Comparison of ENCODE assay signal across 1 cellular context in the genomic region with DNA sequence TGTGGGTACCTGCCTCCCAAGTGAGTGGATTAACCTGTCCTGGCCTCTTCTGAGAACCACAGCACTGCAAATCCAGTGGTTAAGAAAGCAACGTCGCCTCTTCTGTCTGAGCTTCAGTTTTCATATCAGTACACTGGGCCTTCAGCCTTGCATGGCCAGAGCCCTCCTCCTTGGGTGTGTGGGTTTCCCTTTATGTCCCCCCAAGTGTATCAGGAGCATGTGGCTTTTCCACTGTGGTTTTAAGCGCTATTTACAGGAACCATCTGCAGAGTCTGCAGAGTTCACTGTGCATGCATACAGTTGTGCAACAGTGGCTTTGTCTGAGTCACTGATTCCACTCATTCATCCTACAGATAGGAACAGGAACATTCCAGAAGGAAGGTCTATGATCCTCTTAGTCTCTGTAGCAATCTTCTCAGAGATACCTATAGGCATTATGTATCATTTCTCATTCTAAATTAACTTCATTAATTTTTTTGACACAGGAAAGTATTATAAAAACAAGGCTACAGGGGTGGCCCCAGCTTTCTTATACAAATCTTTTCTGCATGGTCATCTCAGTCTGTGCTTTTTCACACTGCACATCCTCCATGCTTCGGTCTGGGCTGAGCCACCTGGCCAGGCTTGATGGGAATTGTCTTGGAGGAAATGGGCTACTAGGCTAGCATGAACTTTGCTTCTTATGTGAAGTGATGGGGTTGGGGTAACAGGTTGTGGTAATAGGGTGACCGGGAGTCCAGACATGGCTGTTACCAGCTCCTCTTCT.
TF ChIP-seq lines count a peak whose summit lies in the region.

No MANE protein-coding gene starts in this region.

TF ChIP-seq in HepG2, 621 proteins besides CTCF, POLR2A, EP300 and RAD21 (continued from another document and continues in another):
- TF ChIP-seq ZNF230 (CRISPR knock-in tag; IDR thresholded peaks at IDR 0.05) (no peak; the same call in 1 of the 2 replicates), HMG20A (CRISPR knock-in tag; IDR thresholded peaks at IDR 0.05; ENCODE audit: borderline replicate concordance) (peak; percentile 76; the same call in 1 of the 2 replicates), HDAC1 (CRISPR knock-in tag; IDR thresholded peaks at IDR 0.05) (peak; percentile 71), CEBPG (CRISPR knock-in tag; IDR thresholded peaks at IDR 0.05) (peak; percentile 98), ZNF841 (CRISPR knock-in tag; IDR thresholded peaks at IDR 0.05; ENCODE audit: borderline replicate concordance) (no peak), FOXA1 (IDR thresholded peaks at IDR 0.05) (no peak), FOXA1 (CRISPR knock-in tag; IDR thresholded peaks at IDR 0.05) (peak; percentile 70), HOXA3 (CRISPR knock-in tag; IDR thresholded peaks at IDR 0.05) (peak; percentile 76), MXI1 (IDR thresholded peaks at IDR 0.05; ENCODE audit: borderline replicate concordance, low read depth, low read length) (peak; percentile 49; the same call in 1 of the 3 replicates), CREM (IDR thresholded peaks at IDR 0.05) (peak; percentile 64), CREM (CRISPR knock-in tag; IDR thresholded peaks at IDR 0.05) (no peak), ZNF44 (CRISPR knock-in tag; IDR thresholded peaks at IDR 0.05) (peak; percentile 88), SP1 (IDR thresholded peaks at IDR 0.05) (no peak), SP1 (CRISPR knock-in tag; IDR thresholded peaks at IDR 0.05) (0 out of 2 replicates have a peak, but pooled peaks have one; percentile 14), SRY (CRISPR knock-in tag; IDR thresholded peaks at IDR 0.05) (no peak), ZNF605 (CRISPR knock-in tag; IDR thresholded peaks at IDR 0.05) (peak; percentile 68; the same call in 1 of the 2 replicates), MAFK (conservative IDR thresholded peaks at IDR 0.05 in 1 of 2, IDR thresholded peaks at IDR 0.05 in 1 of 2; ENCODE audit: low read length in 2 of 2) (peak; percentile 43 to 52; a peak in 3 of 4 replicates), ZNF232 (CRISPR knock-in tag; IDR thresholded peaks at IDR 0.05; ENCODE audit: borderline replicate concordance) (0 out of 2 replicates have a peak, but pooled peaks have one; percentile 26), NCOR1 (IDR thresholded peaks at IDR 0.05; ENCODE audit: borderline replicate concordance, low read length) (peak; percentile 49; the same call in 1 of the 2 replicates), PLRG1 (conservative IDR thresholded peaks at IDR 0.05) (no peak), ZSCAN30 (CRISPR knock-in tag; IDR thresholded peaks at IDR 0.05) (no peak), KAT8 (CRISPR knock-in tag; IDR thresholded peaks at IDR 0.05) (peak; percentile 65), RBFOX2 (IDR thresholded peaks at IDR 0.05; ENCODE audit: low read depth, low read length) (peak; percentile 73), FOXP1 (IDR thresholded peaks at IDR 0.05) (no peak), FOXP1 (CRISPR knock-in tag; IDR thresholded peaks at IDR 0.05) (peak; percentile 66; the same call in 1 of the 2 replicates), MYC (CRISPR knock-in tag; IDR thresholded peaks at IDR 0.05; ENCODE audit: borderline replicate concordance) (peak; percentile 74; the same call in 1 of the 2 replicates), ZBTB7A (CRISPR knock-in tag; IDR thresholded peaks at IDR 0.05) (0 out of 2 replicates have a peak, but pooled peaks have one; percentile 19), FOXO1 (CRISPR knock-in tag; IDR thresholded peaks at IDR 0.05) (peak; percentile 79), ERF (CRISPR knock-in tag; IDR thresholded peaks at IDR 0.05) (peak; percentile 64; the same call in 1 of the 2 replicates), GATA4 (IDR thresholded peaks at IDR 0.05; ENCODE audit: borderline replicate concordance, low read depth) (peak; percentile 45; the same call in 1 of the 2 replicates), POLR2G (IDR thresholded peaks at IDR 0.05; ENCODE audit: low read depth, low read length) (peak; percentile 74), ZNF24 (IDR thresholded peaks at IDR 0.05) (0 out of 2 replicates have a peak, but pooled peaks have one; percentile 33), FOSL1 (CRISPR knock-in tag; IDR thresholded peaks at IDR 0.05; ENCODE audit: borderline replicate concordance) (peak; percentile 97), RXRA (CRISPR knock-in tag; IDR thresholded peaks at IDR 0.05) (peak; percentile 65; the same call in 1 of the 2 replicates)
- TF ChIP-seq, protein P1, sequence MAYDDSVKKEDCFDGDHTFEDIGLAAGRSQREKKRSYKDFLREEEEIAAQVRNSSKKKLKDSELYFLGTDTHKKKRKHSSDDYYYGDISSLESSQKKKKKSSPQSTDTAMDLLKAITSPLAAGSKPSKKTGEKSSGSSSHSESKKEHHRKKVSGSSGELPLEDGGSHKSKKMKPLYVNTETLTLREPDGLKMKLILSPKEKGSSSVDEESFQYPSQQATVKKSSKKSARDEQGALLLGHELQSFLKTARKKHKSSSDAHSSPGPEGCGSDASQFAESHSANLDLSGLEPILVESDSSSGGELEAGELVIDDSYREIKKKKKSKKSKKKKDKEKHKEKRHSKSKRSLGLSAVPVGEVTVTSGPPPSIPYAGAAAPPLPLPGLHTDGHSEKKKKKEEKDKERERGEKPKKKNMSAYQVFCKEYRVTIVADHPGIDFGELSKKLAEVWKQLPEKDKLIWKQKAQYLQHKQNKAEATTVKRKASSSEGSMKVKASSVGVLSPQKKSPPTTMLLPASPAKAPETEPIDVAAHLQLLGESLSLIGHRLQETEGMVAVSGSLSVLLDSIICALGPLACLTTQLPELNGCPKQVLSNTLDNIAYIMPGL (CRISPR knock-in tag; IDR thresholded peaks at IDR 0.05; ENCODE audit: borderline replicate concordance in 1 of 2, low read depth in 1 of 2), result peak in 1 of 2 experiments; percentile 40; a peak in 1 of 4 replicates
- TF ChIP-seq, protein P2, sequence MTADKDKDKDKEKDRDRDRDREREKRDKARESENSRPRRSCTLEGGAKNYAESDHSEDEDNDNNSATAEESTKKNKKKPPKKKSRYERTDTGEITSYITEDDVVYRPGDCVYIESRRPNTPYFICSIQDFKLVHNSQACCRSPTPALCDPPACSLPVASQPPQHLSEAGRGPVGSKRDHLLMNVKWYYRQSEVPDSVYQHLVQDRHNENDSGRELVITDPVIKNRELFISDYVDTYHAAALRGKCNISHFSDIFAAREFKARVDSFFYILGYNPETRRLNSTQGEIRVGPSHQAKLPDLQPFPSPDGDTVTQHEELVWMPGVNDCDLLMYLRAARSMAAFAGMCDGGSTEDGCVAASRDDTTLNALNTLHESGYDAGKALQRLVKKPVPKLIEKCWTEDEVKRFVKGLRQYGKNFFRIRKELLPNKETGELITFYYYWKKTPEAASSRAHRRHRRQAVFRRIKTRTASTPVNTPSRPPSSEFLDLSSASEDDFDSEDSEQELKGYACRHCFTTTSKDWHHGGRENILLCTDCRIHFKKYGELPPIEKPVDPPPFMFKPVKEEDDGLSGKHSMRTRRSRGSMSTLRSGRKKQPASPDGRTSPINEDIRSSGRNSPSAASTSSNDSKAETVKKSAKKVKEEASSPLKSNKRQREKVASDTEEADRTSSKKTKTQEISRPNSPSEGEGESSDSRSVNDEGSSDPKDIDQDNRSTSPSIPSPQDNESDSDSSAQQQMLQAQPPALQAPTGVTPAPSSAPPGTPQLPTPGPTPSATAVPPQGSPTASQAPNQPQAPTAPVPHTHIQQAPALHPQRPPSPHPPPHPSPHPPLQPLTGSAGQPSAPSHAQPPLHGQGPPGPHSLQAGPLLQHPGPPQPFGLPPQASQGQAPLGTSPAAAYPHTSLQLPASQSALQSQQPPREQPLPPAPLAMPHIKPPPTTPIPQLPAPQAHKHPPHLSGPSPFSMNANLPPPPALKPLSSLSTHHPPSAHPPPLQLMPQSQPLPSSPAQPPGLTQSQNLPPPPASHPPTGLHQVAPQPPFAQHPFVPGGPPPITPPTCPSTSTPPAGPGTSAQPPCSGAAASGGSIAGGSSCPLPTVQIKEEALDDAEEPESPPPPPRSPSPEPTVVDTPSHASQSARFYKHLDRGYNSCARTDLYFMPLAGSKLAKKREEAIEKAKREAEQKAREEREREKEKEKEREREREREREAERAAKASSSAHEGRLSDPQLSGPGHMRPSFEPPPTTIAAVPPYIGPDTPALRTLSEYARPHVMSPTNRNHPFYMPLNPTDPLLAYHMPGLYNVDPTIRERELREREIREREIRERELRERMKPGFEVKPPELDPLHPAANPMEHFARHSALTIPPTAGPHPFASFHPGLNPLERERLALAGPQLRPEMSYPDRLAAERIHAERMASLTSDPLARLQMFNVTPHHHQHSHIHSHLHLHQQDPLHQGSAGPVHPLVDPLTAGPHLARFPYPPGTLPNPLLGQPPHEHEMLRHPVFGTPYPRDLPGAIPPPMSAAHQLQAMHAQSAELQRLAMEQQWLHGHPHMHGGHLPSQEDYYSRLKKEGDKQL (CRISPR knock-in tag; IDR thresholded peaks at IDR 0.05; ENCODE audit: low read depth), result peak; percentile 67; the same call in 1 of the 2 replicates
- TF ChIP-seq, protein P3, sequence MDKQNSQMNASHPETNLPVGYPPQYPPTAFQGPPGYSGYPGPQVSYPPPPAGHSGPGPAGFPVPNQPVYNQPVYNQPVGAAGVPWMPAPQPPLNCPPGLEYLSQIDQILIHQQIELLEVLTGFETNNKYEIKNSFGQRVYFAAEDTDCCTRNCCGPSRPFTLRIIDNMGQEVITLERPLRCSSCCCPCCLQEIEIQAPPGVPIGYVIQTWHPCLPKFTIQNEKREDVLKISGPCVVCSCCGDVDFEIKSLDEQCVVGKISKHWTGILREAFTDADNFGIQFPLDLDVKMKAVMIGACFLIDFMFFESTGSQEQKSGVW (CRISPR knock-in tag; IDR thresholded peaks at IDR 0.05; ENCODE audit: borderline replicate concordance), result no peak
- TF ChIP-seq, protein P4, sequence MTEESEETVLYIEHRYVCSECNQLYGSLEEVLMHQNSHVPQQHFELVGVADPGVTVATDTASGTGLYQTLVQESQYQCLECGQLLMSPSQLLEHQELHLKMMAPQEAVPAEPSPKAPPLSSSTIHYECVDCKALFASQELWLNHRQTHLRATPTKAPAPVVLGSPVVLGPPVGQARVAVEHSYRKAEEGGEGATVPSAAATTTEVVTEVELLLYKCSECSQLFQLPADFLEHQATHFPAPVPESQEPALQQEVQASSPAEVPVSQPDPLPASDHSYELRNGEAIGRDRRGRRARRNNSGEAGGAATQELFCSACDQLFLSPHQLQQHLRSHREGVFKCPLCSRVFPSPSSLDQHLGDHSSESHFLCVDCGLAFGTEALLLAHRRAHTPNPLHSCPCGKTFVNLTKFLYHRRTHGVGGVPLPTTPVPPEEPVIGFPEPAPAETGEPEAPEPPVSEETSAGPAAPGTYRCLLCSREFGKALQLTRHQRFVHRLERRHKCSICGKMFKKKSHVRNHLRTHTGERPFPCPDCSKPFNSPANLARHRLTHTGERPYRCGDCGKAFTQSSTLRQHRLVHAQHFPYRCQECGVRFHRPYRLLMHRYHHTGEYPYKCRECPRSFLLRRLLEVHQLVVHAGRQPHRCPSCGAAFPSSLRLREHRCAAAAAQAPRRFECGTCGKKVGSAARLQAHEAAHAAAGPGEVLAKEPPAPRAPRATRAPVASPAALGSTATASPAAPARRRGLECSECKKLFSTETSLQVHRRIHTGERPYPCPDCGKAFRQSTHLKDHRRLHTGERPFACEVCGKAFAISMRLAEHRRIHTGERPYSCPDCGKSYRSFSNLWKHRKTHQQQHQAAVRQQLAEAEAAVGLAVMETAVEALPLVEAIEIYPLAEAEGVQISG (CRISPR knock-in tag; IDR thresholded peaks at IDR 0.05), result peak; percentile 61
- TF ChIP-seq, protein P5, sequence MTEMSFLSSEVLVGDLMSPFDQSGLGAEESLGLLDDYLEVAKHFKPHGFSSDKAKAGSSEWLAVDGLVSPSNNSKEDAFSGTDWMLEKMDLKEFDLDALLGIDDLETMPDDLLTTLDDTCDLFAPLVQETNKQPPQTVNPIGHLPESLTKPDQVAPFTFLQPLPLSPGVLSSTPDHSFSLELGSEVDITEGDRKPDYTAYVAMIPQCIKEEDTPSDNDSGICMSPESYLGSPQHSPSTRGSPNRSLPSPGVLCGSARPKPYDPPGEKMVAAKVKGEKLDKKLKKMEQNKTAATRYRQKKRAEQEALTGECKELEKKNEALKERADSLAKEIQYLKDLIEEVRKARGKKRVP (CRISPR knock-in tag; IDR thresholded peaks at IDR 0.05), result peak in 1 of 2 experiments; percentile 47; a peak in 1 of 4 replicates
- TF ChIP-seq, protein P6, sequence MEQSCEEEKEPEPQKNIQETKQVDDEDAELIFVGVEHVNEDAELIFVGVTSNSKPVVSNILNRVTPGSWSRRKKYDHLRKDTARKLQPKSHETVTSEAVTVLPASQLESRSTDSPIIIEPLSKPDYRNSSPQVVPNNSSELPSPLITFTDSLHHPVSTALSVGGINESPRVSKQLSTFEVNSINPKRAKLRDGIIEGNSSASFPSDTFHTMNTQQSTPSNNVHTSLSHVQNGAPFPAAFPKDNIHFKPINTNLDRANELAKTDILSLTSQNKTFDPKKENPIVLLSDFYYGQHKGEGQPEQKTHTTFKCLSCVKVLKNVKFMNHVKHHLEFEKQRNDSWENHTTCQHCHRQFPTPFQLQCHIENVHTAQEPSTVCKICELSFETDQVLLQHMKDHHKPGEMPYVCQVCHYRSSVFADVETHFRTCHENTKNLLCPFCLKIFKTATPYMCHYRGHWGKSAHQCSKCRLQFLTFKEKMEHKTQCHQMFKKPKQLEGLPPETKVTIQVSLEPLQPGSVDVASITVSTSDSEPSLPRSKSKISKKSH (CRISPR knock-in tag; IDR thresholded peaks at IDR 0.05; ENCODE audit: borderline replicate concordance), result no peak
- TF ChIP-seq, protein P7, sequence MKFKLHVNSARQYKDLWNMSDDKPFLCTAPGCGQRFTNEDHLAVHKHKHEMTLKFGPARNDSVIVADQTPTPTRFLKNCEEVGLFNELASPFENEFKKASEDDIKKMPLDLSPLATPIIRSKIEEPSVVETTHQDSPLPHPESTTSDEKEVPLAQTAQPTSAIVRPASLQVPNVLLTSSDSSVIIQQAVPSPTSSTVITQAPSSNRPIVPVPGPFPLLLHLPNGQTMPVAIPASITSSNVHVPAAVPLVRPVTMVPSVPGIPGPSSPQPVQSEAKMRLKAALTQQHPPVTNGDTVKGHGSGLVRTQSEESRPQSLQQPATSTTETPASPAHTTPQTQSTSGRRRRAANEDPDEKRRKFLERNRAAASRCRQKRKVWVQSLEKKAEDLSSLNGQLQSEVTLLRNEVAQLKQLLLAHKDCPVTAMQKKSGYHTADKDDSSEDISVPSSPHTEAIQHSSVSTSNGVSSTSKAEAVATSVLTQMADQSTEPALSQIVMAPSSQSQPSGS (CRISPR knock-in tag; IDR thresholded peaks at IDR 0.05), result peak; percentile 76
- TF ChIP-seq, protein P8, sequence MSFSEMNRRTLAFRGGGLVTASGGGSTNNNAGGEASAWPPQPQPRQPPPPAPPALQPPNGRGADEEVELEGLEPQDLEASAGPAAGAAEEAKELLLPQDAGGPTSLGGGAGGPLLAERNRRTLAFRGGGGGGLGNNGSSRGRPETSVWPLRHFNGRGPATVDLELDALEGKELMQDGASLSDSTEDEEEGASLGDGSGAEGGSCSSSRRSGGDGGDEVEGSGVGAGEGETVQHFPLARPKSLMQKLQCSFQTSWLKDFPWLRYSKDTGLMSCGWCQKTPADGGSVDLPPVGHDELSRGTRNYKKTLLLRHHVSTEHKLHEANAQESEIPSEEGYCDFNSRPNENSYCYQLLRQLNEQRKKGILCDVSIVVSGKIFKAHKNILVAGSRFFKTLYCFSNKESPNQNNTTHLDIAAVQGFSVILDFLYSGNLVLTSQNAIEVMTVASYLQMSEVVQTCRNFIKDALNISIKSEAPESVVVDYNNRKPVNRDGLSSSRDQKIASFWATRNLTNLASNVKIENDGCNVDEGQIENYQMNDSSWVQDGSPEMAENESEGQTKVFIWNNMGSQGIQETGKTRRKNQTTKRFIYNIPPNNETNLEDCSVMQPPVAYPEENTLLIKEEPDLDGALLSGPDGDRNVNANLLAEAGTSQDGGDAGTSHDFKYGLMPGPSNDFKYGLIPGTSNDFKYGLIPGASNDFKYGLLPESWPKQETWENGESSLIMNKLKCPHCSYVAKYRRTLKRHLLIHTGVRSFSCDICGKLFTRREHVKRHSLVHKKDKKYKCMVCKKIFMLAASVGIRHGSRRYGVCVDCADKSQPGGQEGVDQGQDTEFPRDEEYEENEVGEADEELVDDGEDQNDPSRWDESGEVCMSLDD (CRISPR knock-in tag; IDR thresholded peaks at IDR 0.05; ENCODE audit: borderline replicate concordance), result peak; percentile 74; the same call in 1 of the 2 replicates
